ENCODE assay signal across 9 cellular contexts in genomic region chr13:100100115-100100879, GRCh38. TPM values are rescaled to one million over a fixed set of nuclear protein-coding genes. Genes with fewer than 3 reads are reported as not detected.
DNase-seq lines count a peak whose midpoint lies in the region; ATAC-seq and TF ChIP-seq lines count a peak whose summit lies in the region.
"Had no signal": no experiment of that assay in that cellular context is flagged by ENCODE, and none has a peak within 500 bp of the region (broad histone marks: within the 10 kb centered on the region; RNA-seq: fewer than 3 reads in every experiment).

No MANE protein-coding gene starts in this region.

- no peak for ATAC-seq in GM21786 (IDR thresholded peaks at IDR 0.05; ENCODE audit: unreplicated experiment)
- no peak for ATAC-seq in activated CD8-positive, alpha-beta T cell treated with anti-CD3 and anti-CD28 coated beads, Interleukin-2, amount 10 ng/mL, durations not matched to agents 7 days and 5 days

- H3K4me1 ChIP-seq in muscle layer of duodenum (ENCODE audit: control insufficient read depth in 1 of 2, insufficient read depth in 2 of 2, low read length in 2 of 2) = peaks cover 9 to 13% of the 10 kb centered on the region in 2 donors

- H3K9me3 Mint-ChIP-seq in activated CD8-positive, alpha-beta T cell treated with anti-CD3 and anti-CD28 coated beads, Interleukin-2, amount 10 ng/mL, durations not matched to agents 7 days and 5 days (ENCODE audit: insufficient read depth) = no peaks in the 10 kb centered on the region

- H3K27ac Mint-ChIP-seq in activated CD8-positive, alpha-beta T cell treated with anti-CD3 and anti-CD28 coated beads, Interleukin-2, amount 10 ng/mL, durations not matched to agents 7 days and 5 days = no peak overlapping the region
- H3K27ac Mint-ChIP-seq: activated naive CD8-positive, alpha-beta T cell had no signal

- no peaks in the 10 kb centered on the region for H3K4me1 Mint-ChIP-seq in activated CD8-positive, alpha-beta T cell treated with anti-CD3 and anti-CD28 coated beads, Interleukin-2, amount 10 ng/mL, durations not matched to agents 7 days and 5 days (ENCODE audit: low read depth)

- H3K4me3 ChIP-seq in epithelial cell of proximal tubule (ENCODE audit: low read depth, low read length) = peak overlapping the region; percentile 18
- no peak overlapping the region for H3K4me3 ChIP-seq in muscle layer of duodenum (ENCODE audit: low read depth in 1 of 2, low read length in 2 of 2)

- H3K27ac ChIP-seq in muscle layer of duodenum (ENCODE audit: low read length) = peak overlapping the region; percentile 53

- H3K9me3 ChIP-seq in muscle layer of duodenum (ENCODE audit: control insufficient read depth in 1 of 2, low read length in 2 of 2) = no peaks in the 10 kb centered on the region

- no peak for TF ChIP-seq CTCF in epithelial cell of proximal tubule (conservative IDR thresholded peaks at IDR 0.05; ENCODE audit: low read depth, low read length)

- CTCF ChIA-PET in activated CD8-positive, alpha-beta T cell treated with anti-CD3 and anti-CD28 coated beads, Interleukin-2, amount 10 ng/mL, durations not matched to agents 7 days and 5 days (lab: Charles Lee) = no interaction called here

- H3K36me3 Mint-ChIP-seq in activated CD8-positive, alpha-beta T cell treated with anti-CD3 and anti-CD28 coated beads, Interleukin-2, amount 10 ng/mL, durations not matched to agents 7 days and 5 days (ENCODE audit: low read depth) = peaks cover 4% of the 10 kb centered on the region

- no peaks in the 10 kb centered on the region for H3K36me3 ChIP-seq in muscle layer of duodenum (ENCODE audit: control insufficient read depth in 1 of 2, insufficient read depth in 2 of 2, low read length in 2 of 2)

- H3K27me3 Mint-ChIP-seq in activated CD8-positive, alpha-beta T cell treated with anti-CD3 and anti-CD28 coated beads, Interleukin-2, amount 10 ng/mL, durations not matched to agents 7 days and 5 days (ENCODE audit: low read depth) = no peaks in the 10 kb centered on the region
- H3K27me3 Mint-ChIP-seq: activated naive CD8-positive, alpha-beta T cell had no signal

- DNase-seq in AG08396 (ENCODE audit: low spot score) = peak; percentile 50
- DNase-seq in MV-4-11 (lab: John Stamatoyannopoulos, UW) = peak; percentile 71
- DNase-seq in epithelial cell of proximal tubule (ENCODE audit: low read depth) = peak; percentile 98
- DNase-seq in NCI-H1436 (lab: John Stamatoyannopoulos, UW) = no peak
- DNase-seq in NCI-H510A treated with DMSO at 0.1 percent for 48 hours (lab: John Stamatoyannopoulos, UW) = no peak
- DNase-seq in activated CD8-positive, alpha-beta T cell treated with anti-CD3 and anti-CD28 coated beads, Interleukin-2, amount 10 ng/mL, durations not matched to agents 7 days and 5 days = no peak

- H3K4me3 Mint-ChIP-seq in activated CD8-positive, alpha-beta T cell treated with anti-CD3 and anti-CD28 coated beads, Interleukin-2, amount 10 ng/mL, durations not matched to agents 7 days and 5 days = no peak overlapping the region
- H3K4me3 Mint-ChIP-seq: activated naive CD8-positive, alpha-beta T cell had no signal

- H3K27me3 ChIP-seq in muscle layer of duodenum (ENCODE audit: low read depth, low read length) = no peaks in the 10 kb centered on the region

- POLR2A ChIA-PET in activated CD8-positive, alpha-beta T cell treated with anti-CD3 and anti-CD28 coated beads, Interleukin-2, amount 10 ng/mL, durations not matched to agents 7 days and 5 days (lab: Charles Lee) = no interaction called here

RNA-seq across cellular contexts. Expression of gene PCCA, which starts 11.4 kb away (rescaled TPM):
- 14.4 and 17.8 TPM in 2 replicates for total RNA-seq in epithelial cell of proximal tubule
- 10 to 100 TPM; 11.4 to 12.2 TPM for total RNA-seq in activated CD8-positive, alpha-beta T cell treated with anti-CD3 and anti-CD28 coated beads, Interleukin-2, amount 10 ng/mL, durations not matched to agents 7 days and 5 days

Comparison
In these comparisons a context has a peak if more than half of its experiments do, and no peak if none do; other contexts are left out.
1. DNase-seq: peak in AG08396 (single experiment), MV-4-11 (single experiment) and epithelial cell of proximal tubule (single experiment); none in NCI-H1436 (single experiment), NCI-H510A treated with DMSO at 0.1 percent for 48 hours (single experiment) and activated CD8-positive, alpha-beta T cell treated with anti-CD3 and anti-CD28 coated beads, Interleukin-2, amount 10 ng/mL, durations not matched to agents 7 days and 5 days (single experiment).